ENCODE assay signal across 15 cellular contexts in genomic region chr1:154993572-154994268, GRCh38. TPM values are rescaled to one million over a fixed set of nuclear protein-coding genes. Genes with fewer than 3 reads are reported as not detected.
DNase-seq lines count a peak whose midpoint lies in the region; ATAC-seq and TF ChIP-seq lines count a peak whose summit lies in the region.
"Had no signal": no experiment of that assay in that cellular context is flagged by ENCODE, and none has a peak within 500 bp of the region (broad histone marks: within the 10 kb centered on the region; RNA-seq: fewer than 3 reads in every experiment).

TSS of gene LENEP (plus strand) at chr1:154993586. CDS start at chr1:154993608, 22 bp downstream.

- H3K4me3 ChIP-seq in AG04450 (ENCODE audit: low read depth, low read length) (no peak within 1 kb of the TSS), HUES64 (ENCODE audit: low read length) (no peak within 1 kb of the TSS), mucosa of stomach (ENCODE audit: low read length) (no peak within 1 kb of the TSS), gastrocnemius medialis (no peak within 1 kb of the TSS)

- H3K27me3 Mint-ChIP-seq in WTC11 (ENCODE audit: low read depth), result no peaks in the 10 kb centered on the region; the same call in 1 of the 2 replicates
- H3K27me3 Mint-ChIP-seq in effector memory CD8-positive, alpha-beta T cell, result no peaks in the 10 kb centered on the region
- H3K27me3 Mint-ChIP-seq: activated naive CD4-positive, alpha-beta T cell treated with anti-CD3 and anti-CD28 coated beads, Interleukin-2, amount 10 ng/mL, durations not matched to agents 7 days and 5 days had no signal

- 82% methylated on average over 8 of the region's 8 CpGs for WGBS in HUES64

- DNase-seq in AG04450 (ENCODE audit: low read depth, low spot score), result no peak
- no peak for DNase-seq in WTC11 (ENCODE audit: low spot score)
- DNase-seq in gastrocnemius medialis, result no peak
- no peak for DNase-seq in effector memory CD8-positive, alpha-beta T cell
- no peak for DNase-seq in NCI-H82 treated with DMSO at 0.1 percent for 48 hours (lab: John Stamatoyannopoulos, UW; ENCODE audit: unreplicated experiment)
- no peak for DNase-seq in NCI-H1930 (lab: John Stamatoyannopoulos, UW)
- DNase-seq: activated naive CD4-positive, alpha-beta T cell treated with anti-CD3 and anti-CD28 coated beads, Interleukin-2, amount 10 ng/mL, durations not matched to agents 7 days and 5 days; caudate nucleus; NCI-H187 treated with DMSO at 0.1 percent for 48 hours; NCI-H526 treated with DMSO at 0.1 percent for 48 hours; stimulated activated CD4-positive, alpha-beta T cell treated with anti-CD3 and anti-CD28 coated beads, Interleukin-1b, Interleukin-23, amount 100 ng/mL, for 48 hours had no signal

- CTCF ChIA-PET in AG04450 (lab: Charles Lee) (interaction anchor here (0.7 to 4.1 kb wide), 10 partner anchors 9 to 434 kb away, joined by 3 to 28 read pairs (median 4); partner anchors contain the start of genes ADAM15, FLAD1 and PBXIP1), WTC11 (lab: Charles Lee) (interaction anchor here (0.5 to 10.3 kb wide), 26 partner anchors 8 to 179 kb away, joined by 3 to 176 read pairs (median 5); partner anchors contain the start of genes ADAM15, FLAD1, KRTCAP2 and PBXIP1)

- no peaks in the 10 kb centered on the region for H3K9me3 Mint-ChIP-seq in WTC11
- no peaks in the 10 kb centered on the region for H3K9me3 Mint-ChIP-seq in effector memory CD8-positive, alpha-beta T cell
- H3K9me3 Mint-ChIP-seq: activated naive CD4-positive, alpha-beta T cell treated with anti-CD3 and anti-CD28 coated beads, Interleukin-2, amount 10 ng/mL, durations not matched to agents 7 days and 5 days; CD14-positive monocyte had no signal

- TF ChIP-seq CTCF in AG04450 (IDR thresholded peaks at IDR 0.05; ENCODE audit: low read depth, low read length), result no peak
- no peak for TF ChIP-seq CTCF in WTC11 (IDR thresholded peaks at IDR 0.05)
- no peak for TF ChIP-seq CTCF in gastrocnemius medialis (IDR thresholded peaks at IDR 0.05 in 4 of 5, conservative IDR thresholded peaks at IDR 0.05 in 1 of 5)

- TF ChIP-seq POLR2A in gastrocnemius medialis (IDR thresholded peaks at IDR 0.05), result no peak

- 0 out of 2 replicates have a peak, but pooled peaks cover 3% of the 10 kb centered on the region for H3K4me1 ChIP-seq in HUES64 (ENCODE audit: insufficient read depth, low read length)
- peaks cover 17% of the 10 kb centered on the region for H3K4me1 ChIP-seq in mucosa of stomach (ENCODE audit: control insufficient read depth, insufficient read depth, low read length)
- H3K4me1 ChIP-seq in gastrocnemius medialis, result peaks cover under 1 to 11% of the 10 kb centered on the region in 2 donors

- H3K36me3 Mint-ChIP-seq in WTC11, result peaks cover 12% of the 10 kb centered on the region
- peaks cover 14% of the 10 kb centered on the region for H3K36me3 Mint-ChIP-seq in effector memory CD8-positive, alpha-beta T cell (ENCODE audit: insufficient read depth)

- ATAC-seq in WTC11, result no peak; the same call in 1 of the 2 replicates
- no peak for ATAC-seq in gastrocnemius medialis
- ATAC-seq in effector memory CD8-positive, alpha-beta T cell (replicated peaks), result no peak

- in situ Hi-C loops in gastrocnemius medialis (cut with MboI; ENCODE audit: low sequenced_read_pairs in 4 of 4), result no loop called here

- H3K4me3 Mint-ChIP-seq in WTC11, result no peak within 1 kb of the TSS
- H3K4me3 Mint-ChIP-seq in effector memory CD8-positive, alpha-beta T cell, result no peak within 1 kb of the TSS
- H3K4me3 Mint-ChIP-seq: activated naive CD4-positive, alpha-beta T cell treated with anti-CD3 and anti-CD28 coated beads, Interleukin-2, amount 10 ng/mL, durations not matched to agents 7 days and 5 days; CD14-positive monocyte had no signal

- POLR2A ChIA-PET in AG04450 (lab: Yijun Ruan, JAX) (interaction anchor here (0.6 to 2.0 kb wide), 3 partner anchors 23 to 91 kb away, joined by 3 to 14 read pairs (median 5); partner anchors contain the start of gene SHC1), WTC11 (lab: Charles Lee) (interaction anchor here (0.7 to 13.0 kb wide), 10 partner anchors 10 to 87 kb away, joined by 3 to 176 read pairs (median 4); partner anchors contain the start of genes CKS1B, FLAD1, PYGO2 and SHC1)

- H3K9me3 ChIP-seq in AG04450 (ENCODE audit: control insufficient read depth, insufficient read depth, low read length) (no peaks in the 10 kb centered on the region), HUES64 (ENCODE audit: insufficient read depth, low read depth, low read length) (no peaks in the 10 kb centered on the region), mucosa of stomach (ENCODE audit: control insufficient read depth, low read length) (no peaks in the 10 kb centered on the region), gastrocnemius medialis (no peaks in the 10 kb centered on the region)

- peaks cover 17% of the 10 kb centered on the region for H3K4me1 Mint-ChIP-seq in WTC11
- peaks cover 18 to 20% of the 10 kb centered on the region in 2 donors for H3K4me1 Mint-ChIP-seq in effector memory CD8-positive, alpha-beta T cell (ENCODE audit: low read depth in 2 of 2)

- peak within 1 kb of the TSS; percentile 70 for H3K27ac Mint-ChIP-seq in WTC11
- peak within 1 kb of the TSS in 1 of 2 donors; percentile 29 for H3K27ac Mint-ChIP-seq in effector memory CD8-positive, alpha-beta T cell
- H3K27ac Mint-ChIP-seq: activated naive CD4-positive, alpha-beta T cell treated with anti-CD3 and anti-CD28 coated beads, Interleukin-2, amount 10 ng/mL, durations not matched to agents 7 days and 5 days had no signal

- H3K27me3 ChIP-seq in AG04450 (ENCODE audit: control insufficient read depth, insufficient read depth, low read length) (no peaks in the 10 kb centered on the region), HUES64 (ENCODE audit: insufficient read depth, low read length) (no peaks in the 10 kb centered on the region), mucosa of stomach (ENCODE audit: control insufficient read depth, insufficient read depth, low read length) (no peaks in the 10 kb centered on the region), gastrocnemius medialis (no peaks in the 10 kb centered on the region)

- intact Hi-C loops in gastrocnemius medialis (cut with DNase I; ENCODE audit: low total_unique reads), result no loop called here

- H3K9ac ChIP-seq in HUES64 (ENCODE audit: low read depth, low read length) (no peak within 1 kb of the TSS), mucosa of stomach (ENCODE audit: low read length) (peak within 1 kb of the TSS; percentile 22)

- H3K27ac ChIP-seq in AG04450 (ENCODE audit: low read depth, low read length) (peak within 1 kb of the TSS; percentile 21), HUES64 (ENCODE audit: low read depth, low read length) (peak within 1 kb of the TSS; percentile 14; the same call in 1 of the 2 replicates), gastrocnemius medialis (no peak within 1 kb of the TSS)

- H3K36me3 ChIP-seq in HUES64 (ENCODE audit: insufficient read depth, low read length) (peaks cover 30% of the 10 kb centered on the region), mucosa of stomach (ENCODE audit: control insufficient read depth, insufficient read depth, low read length) (no peaks in the 10 kb centered on the region), gastrocnemius medialis (peaks cover 0 to 19% of the 10 kb centered on the region in 2 donors)

TF ChIP-seq in WTC11, 78 proteins besides CTCF, POLR2A, EP300 and RAD21:
- TF ChIP-seq HMGXB4 (CRISPR knock-in tag; IDR thresholded peaks at IDR 0.05), result no peak
- no peak for TF ChIP-seq NFE2L1 (CRISPR knock-in tag; IDR thresholded peaks at IDR 0.05)
- TF ChIP-seq E2F5 (CRISPR knock-in tag; IDR thresholded peaks at IDR 0.05), result no peak
- TF ChIP-seq USF2 (CRISPR knock-in tag; IDR thresholded peaks at IDR 0.05), result no peak
- TF ChIP-seq SP1 (CRISPR knock-in tag; conservative IDR thresholded peaks at IDR 0.05), result no peak
- TF ChIP-seq TP53 (CRISPR knock-in tag; IDR thresholded peaks at IDR 0.05), result no peak

RNA-seq across cellular contexts. Expression of gene LENEP, which starts in this region (rescaled TPM):
- 0.21 TPM in 1 of 2 replicates, not detected in the other for polyA plus RNA-seq in AG04450 (2011; rRNA removed)
- 0.91 and 1.4 TPM in 2 replicates for polyA minus RNA-seq in AG04450 (2011; rRNA and poly(A)+ RNA removed)
- polyA plus RNA-seq in HUES64 (2013, experiment 1 of 2), result not detected
- not detected for polyA plus RNA-seq in HUES64 (2013, experiment 2 of 2)
- total RNA-seq in WTC11 (2021), result 0.48 to 1.2 TPM in 2 of 3 replicates, not detected in the other
- not detected for total RNA-seq in gastrocnemius medialis
- total RNA-seq: urinary bladder had no signal
- polyA plus RNA-seq: CD14-positive monocyte, urinary bladder had no signal

Comparison
In these comparisons a context has a peak if more than half of its experiments do, and no peak if none do; other contexts are left out.
1. H3K27ac ChIP-seq: peak in AG04450 (single experiment) and HUES64 (single experiment); none in gastrocnemius medialis (0 of 4).